Comparison of ENCODE assay signal across 16 cellular contexts in genomic region chr7:148819697-148820332, GRCh38.
DNase-seq lines count a peak whose midpoint lies in the region; ATAC-seq, FAIRE-seq and TF ChIP-seq lines count a peak whose summit lies in the region.
"Had no signal": no experiment of that assay in that cellular context is flagged by ENCODE, and none has a peak within 500 bp of the region (broad histone marks: within the 10 kb centered on the region; RNA-seq: fewer than 3 reads in every experiment).

No MANE protein-coding gene starts in this region.

- H3K79me2 ChIP-seq in astrocyte (ENCODE audit: insufficient read depth, low read length): no peaks in the 10 kb centered on the region

- no peaks in the 10 kb centered on the region for H3K9me3 Mint-ChIP-seq in astrocyte (ENCODE audit: unreplicated experiment)
- H3K9me3 Mint-ChIP-seq in activated CD4-positive, alpha-beta memory T cell treated with anti-CD3 and anti-CD28 coated beads, Interleukin-2, amount 10 ng/mL, durations not matched to agents 7 days and 5 days: no peaks in the 10 kb centered on the region

- no peaks in the 10 kb centered on the region for H3K27me3 ChIP-seq in astrocyte (ENCODE audit: insufficient read depth, low read length)
- H3K27me3 ChIP-seq: BLaER1 treated with 17β-estradiol and CSF1 and Interleukin-3, amounts not matched to agents 10 nM and 100 nM; brain microvascular endothelial cell had no signal

- H3K4me2 ChIP-seq in astrocyte (ENCODE audit: low read length): peak overlapping the region; percentile 63

- no peaks in the 10 kb centered on the region for H3K27me3 Mint-ChIP-seq in astrocyte (ENCODE audit: low read depth, unreplicated experiment)
- no peaks in the 10 kb centered on the region for H3K27me3 Mint-ChIP-seq in activated CD4-positive, alpha-beta memory T cell treated with anti-CD3 and anti-CD28 coated beads, Interleukin-2, amount 10 ng/mL, durations not matched to agents 7 days and 5 days
- H3K27me3 Mint-ChIP-seq: progenitor cell of endocrine pancreas had no signal

- peaks cover under 1% of the 10 kb centered on the region for H3K36me3 Mint-ChIP-seq in astrocyte (ENCODE audit: low read depth, unreplicated experiment)
- peaks cover 71% of the 10 kb centered on the region for H3K36me3 Mint-ChIP-seq in activated CD4-positive, alpha-beta memory T cell treated with anti-CD3 and anti-CD28 coated beads, Interleukin-2, amount 10 ng/mL, durations not matched to agents 7 days and 5 days (ENCODE audit: low read depth)

- TF ChIP-seq CTCF in astrocyte (IDR thresholded peaks at IDR 0.05; ENCODE audit: insufficient read depth, low read depth, low read length): no peak

- peaks cover 32% of the 10 kb centered on the region for H3K4me1 Mint-ChIP-seq in astrocyte (ENCODE audit: low read depth, unreplicated experiment)
- peaks cover 11% of the 10 kb centered on the region for H3K4me1 Mint-ChIP-seq in activated CD4-positive, alpha-beta memory T cell treated with anti-CD3 and anti-CD28 coated beads, Interleukin-2, amount 10 ng/mL, durations not matched to agents 7 days and 5 days

- no peak overlapping the region for H2AFZ ChIP-seq in astrocyte (ENCODE audit: low read depth, low read length)

- no peak overlapping the region for H3K4me3 Mint-ChIP-seq in astrocyte (ENCODE audit: unreplicated experiment)
- H3K4me3 Mint-ChIP-seq in activated CD4-positive, alpha-beta memory T cell treated with anti-CD3 and anti-CD28 coated beads, Interleukin-2, amount 10 ng/mL, durations not matched to agents 7 days and 5 days: no peak overlapping the region

- H3K4me3 ChIP-seq in astrocyte (ENCODE audit: insufficient read depth, low read depth, low read length): no peak overlapping the region
- H3K4me3 ChIP-seq: BLaER1 treated with 17β-estradiol and CSF1 and Interleukin-3, amounts not matched to agents 10 nM and 100 nM had no signal

- POLR2A ChIA-PET in activated CD4-positive, alpha-beta memory T cell treated with anti-CD3 and anti-CD28 coated beads, Interleukin-2, amount 10 ng/mL, durations not matched to agents 7 days and 5 days (lab: Charles Lee): interaction anchor here (0.6 kb wide), 1 partner anchor 48 kb away, joined by 3 read pairs; no protein-coding TSS in a partner anchor

- peak overlapping the region; percentile 66 for H3K27ac Mint-ChIP-seq in astrocyte (ENCODE audit: unreplicated experiment)
- H3K27ac Mint-ChIP-seq in activated CD4-positive, alpha-beta memory T cell treated with anti-CD3 and anti-CD28 coated beads, Interleukin-2, amount 10 ng/mL, durations not matched to agents 7 days and 5 days: no peak overlapping the region
- H3K27ac Mint-ChIP-seq: progenitor cell of endocrine pancreas had no signal

- peak overlapping the region; percentile 3 for H3K9ac ChIP-seq in astrocyte (ENCODE audit: low read length)
- H3K9ac ChIP-seq: BLaER1 treated with 17β-estradiol and CSF1 and Interleukin-3, amounts not matched to agents 10 nM and 100 nM had no signal

- CTCF ChIA-PET in activated CD4-positive, alpha-beta memory T cell treated with anti-CD3 and anti-CD28 coated beads, Interleukin-2, amount 10 ng/mL, durations not matched to agents 7 days and 5 days (lab: Charles Lee): interaction anchor here (0.9 to 2.8 kb wide), 2 partner anchors 147 to 245 kb away, joined by 3 to 9 read pairs; no protein-coding TSS in a partner anchor

- no peak for ATAC-seq in GM18858 (IDR thresholded peaks at IDR 0.05; ENCODE audit: unreplicated experiment)
- ATAC-seq in HG03439 (IDR thresholded peaks at IDR 0.05; ENCODE audit: unreplicated experiment): no peak

- no peaks in the 10 kb centered on the region for H3K4me1 ChIP-seq in astrocyte (ENCODE audit: insufficient read depth, low read length)

- H4K20me1 ChIP-seq in astrocyte (ENCODE audit: insufficient read depth, low read length): no peaks in the 10 kb centered on the region

- no peak for FAIRE-seq in astrocyte (lab: Jason Lieb, UNC)
- FAIRE-seq: keratinocyte had no signal

- H3K9me3 ChIP-seq in astrocyte (ENCODE audit: insufficient read depth, low read depth, low read length): no peaks in the 10 kb centered on the region
- H3K9me3 ChIP-seq: BLaER1 treated with 17β-estradiol and CSF1 and Interleukin-3, amounts not matched to agents 10 nM and 100 nM had no signal

- peak overlapping the region; percentile 8 for H3K27ac ChIP-seq in astrocyte (ENCODE audit: low read depth, low read length)
- H3K27ac ChIP-seq: BLaER1 treated with 17β-estradiol and CSF1 and Interleukin-3, amounts not matched to agents 10 nM and 100 nM; brain microvascular endothelial cell had no signal

- peaks cover 1% of the 10 kb centered on the region for H3K36me3 ChIP-seq in astrocyte (ENCODE audit: insufficient read depth, low read length)
- H3K36me3 ChIP-seq: brain microvascular endothelial cell had no signal

- peak; percentile 38 for DNase-seq in AG08396 (ENCODE audit: low spot score)
- peak; percentile 17 for DNase-seq in HT1080 (ENCODE audit: low read depth)
- peak; percentile 49 for DNase-seq in astrocyte (ENCODE audit: low read depth)
- peak; percentile 48 for DNase-seq in hepatic stellate cell (ENCODE audit: low spot score)
- no peak for DNase-seq in NCI-H2029 treated with DMSO at 0.1 percent for 48 hours (lab: John Stamatoyannopoulos, UW)
- DNase-seq in activated CD4-positive, alpha-beta memory T cell treated with anti-CD3 and anti-CD28 coated beads, Interleukin-2, amount 10 ng/mL, durations not matched to agents 7 days and 5 days: no peak
- DNase-seq: activated CD8-positive, alpha-beta memory T cell treated with anti-CD3 and anti-CD28 coated beads for 24 hours; activated gamma-delta T cell; brain microvascular endothelial cell; effector memory CD4-positive, alpha-beta T cell; NK-92 treated with Interleukin-12 subunit alpha and Interleukin-12 subunit beta, amount 100 ng/mL, for 24 hours had no signal

Comparison
In these comparisons a context has a peak if more than half of its experiments do, and no peak if none do; other contexts are left out.
1. DNase-seq: peak in AG08396 (single experiment), HT1080 (single experiment), astrocyte (single experiment) and hepatic stellate cell (single experiment); none in NCI-H2029 treated with DMSO at 0.1 percent for 48 hours (single experiment) and activated CD4-positive, alpha-beta memory T cell treated with anti-CD3 and anti-CD28 coated beads, Interleukin-2, amount 10 ng/mL, durations not matched to agents 7 days and 5 days (single experiment).